20 cellular contexts compared by ENCODE assay signal in genomic region chr4:137514401-137515116, GRCh38. TPM values are rescaled to one million over a fixed set of nuclear protein-coding genes. Genes with fewer than 3 reads are reported as not detected.
DNase-seq lines count a peak whose midpoint lies in the region; ATAC-seq, FAIRE-seq and TF ChIP-seq lines count a peak whose summit lies in the region.
"Had no signal": no experiment of that assay in that cellular context is flagged by ENCODE, and none has a peak within 500 bp of the region (broad histone marks: within the 10 kb centered on the region; RNA-seq: fewer than 3 reads in every experiment).

No MANE protein-coding gene starts in this region.

- 90% methylated on average over 3 of the region's 3 CpGs; no CpG with 5 or more reads in 1 of the 2 experiments for WGBS in H1 (ENCODE audit: extremely low coverage in 1 of 2, insufficient coverage in 1 of 2, insufficient read length in 1 of 2, insufficient replicate concordance in 2 of 2, low coverage in 1 of 2, low lambda C conversion rate in 2 of 2, missing lambda C conversion rate in 1 of 2), 2 experiments
- 58 to 67% methylated on average over 3 of the region's 3 CpGs for WGBS in sigmoid colon, 2 donors

- no peaks in the 10 kb centered on the region for H3K27me3 ChIP-seq in SJSA1 (replicated peaks)
- H3K27me3 ChIP-seq in H1 (replicated peaks in 1 of 4; ENCODE audit: control insufficient read depth in 3 of 4, extremely low read depth in 1 of 4, insufficient read depth in 3 of 4, low read length in 3 of 4), result no peaks in the 10 kb centered on the region
- no peaks in the 10 kb centered on the region for H3K27me3 ChIP-seq in sigmoid colon

- no peak overlapping the region for H2AK5ac ChIP-seq in H1 (ENCODE audit: low read depth, low read length)

- intact Hi-C loops in sigmoid colon (cut with DNase I), result loop anchor here (5.0 kb wide), 1 partner anchor 42 kb away; no protein-coding TSS in a partner anchor

- TF ChIP-seq POLR2A in H1 (IDR thresholded peaks at IDR 0.05; ENCODE audit: control extremely low read depth in 1 of 2, low read depth in 2 of 2, low read length in 2 of 2) (no peak), sigmoid colon (IDR thresholded peaks at IDR 0.05) (no peak)

- no peak overlapping the region for H2BK15ac ChIP-seq in H1 (ENCODE audit: low read length)

- no peak overlapping the region for H3K9ac ChIP-seq in H1 (replicated peaks in 1 of 4; ENCODE audit: extremely low read depth in 1 of 4, low read depth in 3 of 4, low read length in 3 of 4)

- H3K36me3 ChIP-seq in SJSA1 (no peaks in the 10 kb centered on the region), H1 (ENCODE audit: control insufficient read depth in 2 of 4, insufficient read depth in 4 of 4, low read length in 3 of 4) (no peaks in the 10 kb centered on the region), sigmoid colon (no peaks in the 10 kb centered on the region)

- no peaks in the 10 kb centered on the region for H3K23me2 ChIP-seq in H1 (ENCODE audit: low read depth, low read length)

- H3K9me3 ChIP-seq in SJSA1 (replicated peaks) (no peaks in the 10 kb centered on the region), H1 (ENCODE audit: insufficient read depth in 2 of 2, low read depth in 1 of 2, low read length in 1 of 2) (no peaks in the 10 kb centered on the region), sigmoid colon (no peaks in the 10 kb centered on the region)

- no peak overlapping the region for H3K56ac ChIP-seq in H1 (replicated peaks; ENCODE audit: insufficient read length, low read depth, low read length)

- H2BK12ac ChIP-seq in H1 (ENCODE audit: low read depth, low read length), result no peak overlapping the region

- H4K20me1 ChIP-seq in H1 (replicated peaks in 1 of 2; ENCODE audit: control insufficient read depth in 1 of 2, insufficient read depth in 2 of 2, low read length in 2 of 2), result no peaks in the 10 kb centered on the region

- no peak overlapping the region for H3K14ac ChIP-seq in H1 (ENCODE audit: insufficient read length)

- H2AFZ ChIP-seq in H1 (ENCODE audit: low read length), result 0 out of 2 replicates have a peak overlapping the region, but pooled peaks have one; percentile 26

- H4K5ac ChIP-seq in H1 (ENCODE audit: insufficient read length, low read depth, low read length), result no peak overlapping the region

- no peak overlapping the region for H4K91ac ChIP-seq in H1 (replicated peaks; ENCODE audit: insufficient read length, low read length)

- TF ChIP-seq RAD21 in H1 (IDR thresholded peaks at IDR 0.05 in 1 of 2, conservative IDR thresholded peaks at IDR 0.05 in 1 of 2; ENCODE audit: low read depth in 2 of 2, low read length in 2 of 2), result no peak

- FAIRE-seq in H1 (lab: Jason Lieb, UNC), result no peak
- FAIRE-seq: HepG2 had no signal

- H3K27ac ChIP-seq in SJSA1 (peak overlapping the region; percentile 54), H1 (ENCODE audit: low read depth, low read length) (no peak overlapping the region), sigmoid colon (peak overlapping the region in 3 of 4 donors; percentile 19 to 85 (median 38))
- H3K27ac ChIP-seq: C4-2B had no signal

- TF ChIP-seq EP300 in H1 (IDR thresholded peaks at IDR 0.05; ENCODE audit: borderline replicate concordance in 1 of 2, low read depth in 2 of 2, low read length in 2 of 2) (no peak), sigmoid colon (IDR thresholded peaks at IDR 0.05) (no peak)

- DNase-seq in EH (ENCODE audit: low read depth) (peak; percentile 34), SJSA1 (ENCODE audit: low read depth in 1 of 2, low spot score in 2 of 2) (peak; percentile 62 to 65), H1 (ENCODE audit: low read depth in 1 of 2, low spot score in 2 of 2) (no peak), sigmoid colon (no peak), UCSD-AML1 (lab: John Stamatoyannopoulos, UW; ENCODE audit: unreplicated experiment) (no peak), hypothalamus (lab: John Stamatoyannopoulos, UW) (no peak)
- no peak for DNase-seq in activated CD4-positive, CD25-positive, alpha-beta regulatory T cell (lab: John Stamatoyannopoulos, UW)
- DNase-seq: COR-L47, DMS153, H9, Karpas-422, MM.1S, NCI-H1105, NCI-H187, NCI-H446 treated with DMSO at 0.1 percent for 48 hours, NCI-H774, Right ventricle myocardium superior had no signal

- CTCF ChIA-PET in H1 (lab: Charles Lee; ENCODE audit: partially characterized antibody), result no interaction called here

- H3K4me3 ChIP-seq in SJSA1, result no peak overlapping the region
- H3K4me3 ChIP-seq in H1 (ENCODE audit: extremely low read depth in 1 of 4, insufficient read depth in 2 of 4, low read depth in 3 of 4, low read length in 4 of 4), result no peak overlapping the region
- no peak overlapping the region for H3K4me3 ChIP-seq in sigmoid colon

- no peak overlapping the region for H2BK5ac ChIP-seq in H1 (ENCODE audit: low read depth, low read length)

- ATAC-seq in GM19463 (IDR thresholded peaks at IDR 0.05; ENCODE audit: unreplicated experiment), result no peak
- ATAC-seq: HepG2 had no signal

- no peak overlapping the region for H3K18ac ChIP-seq in H1 (ENCODE audit: extremely low read depth, low read length)

- H3K4me1 ChIP-seq in SJSA1 (replicated peaks) (peaks cover 54% of the 10 kb centered on the region), H1 (replicated peaks in 1 of 4; ENCODE audit: control insufficient read depth in 3 of 4, insufficient read depth in 4 of 4, low read length in 3 of 4) (peaks cover 0 to 14% (median 1%) of the 10 kb centered on the region in 4 experiments; a peak in 3 of 7 replicates), sigmoid colon (peaks cover 0 to 62% (median 33%) of the 10 kb centered on the region in 4 donors)

- no peak overlapping the region for H2BK120ac ChIP-seq in H1 (replicated peaks; ENCODE audit: low read depth, low read length)

- no peak overlapping the region for H4K8ac ChIP-seq in H1 (ENCODE audit: extremely low read depth, insufficient read depth, low read length)

- no peaks in the 10 kb centered on the region for H3K79me2 ChIP-seq in H1 (ENCODE audit: control insufficient read depth in 1 of 2, insufficient read depth in 2 of 2, low read length in 2 of 2)

- TF ChIP-seq CTCF in H1 (IDR thresholded peaks at IDR 0.05; ENCODE audit: control extremely low read depth in 1 of 3, insufficient read depth in 1 of 3, low read depth in 1 of 3, low read length in 3 of 3) (no peak), sigmoid colon (IDR thresholded peaks at IDR 0.05) (no peak)

- POLR2A ChIA-PET in H1 (lab: Charles Lee; ENCODE audit: partially characterized antibody), result no interaction called here

- H2BK20ac ChIP-seq in H1 (ENCODE audit: low read length), result no peak overlapping the region

- H3K23ac ChIP-seq in H1 (ENCODE audit: insufficient read length), result no peak overlapping the region

- H3K79me1 ChIP-seq in H1 (ENCODE audit: low read depth, low read length), result no peaks in the 10 kb centered on the region

- no peak overlapping the region for H3K4me2 ChIP-seq in H1 (ENCODE audit: insufficient read depth in 1 of 2, low read depth in 2 of 2, low read length in 2 of 2)

- H3K4ac ChIP-seq in H1 (replicated peaks; ENCODE audit: insufficient read length, low read depth, low read length), result no peak overlapping the region

TF ChIP-seq in H1, 55 proteins besides CTCF, POLR2A, EP300 and RAD21:
- TF ChIP-seq ASH2L (IDR thresholded peaks at IDR 0.05; ENCODE audit: low read length) (no peak), CREB1 (IDR thresholded peaks at IDR 0.05) (no peak), MAFK (IDR thresholded peaks at IDR 0.05; ENCODE audit: low read depth, low read length) (no peak), TAF1 (IDR thresholded peaks at IDR 0.05; ENCODE audit: low read depth, low read length) (no peak), BACH1 (IDR thresholded peaks at IDR 0.05; ENCODE audit: low read length) (no peak), GTF2F1 (IDR thresholded peaks at IDR 0.05; ENCODE audit: borderline replicate concordance, low read depth, low read length) (no peak), TAF7 (optimal IDR thresholded peaks at IDR 0.05; ENCODE audit: borderline replicate concordance, low read depth, low read length) (no peak), NRF1 (IDR thresholded peaks at IDR 0.05; ENCODE audit: low read depth, low read length) (no peak), ATF2 (IDR thresholded peaks at IDR 0.05; ENCODE audit: low read length) (no peak), KDM1A (IDR thresholded peaks at IDR 0.05; ENCODE audit: borderline replicate concordance, low read length) (no peak), SP2 (IDR thresholded peaks at IDR 0.05; ENCODE audit: low read length) (no peak), HDAC2 (IDR thresholded peaks at IDR 0.05; ENCODE audit: borderline replicate concordance in 1 of 2, low read depth in 2 of 2, low read length in 2 of 2) (no peak), CBX8 (IDR thresholded peaks at IDR 0.05; ENCODE audit: borderline replicate concordance, low read depth, low read length) (no peak), RFX5 (IDR thresholded peaks at IDR 0.05; ENCODE audit: borderline replicate concordance, low read depth, low read length) (no peak)
TF ChIP-seq in H1: peak in this region for 0.

RNA-seq across cellular contexts. Expression of gene PCDH18, which starts 17.7 kb away (rescaled TPM):
- total RNA-seq in SJSA1 (2014; rRNA removed; shearing (Covaris generic)), result 15.1 and 19.0 TPM in 2 replicates
- total RNA-seq in H1 (2021; fragmentation: NEBNext Ultra II Directional; extraction: Animal tissue kit (Norgen Biotek cat#: 25700)), result 40.1 and 41.8 TPM in 2 replicates
- 26.8 and 28.8 TPM in 2 replicates for polyA plus RNA-seq in H1 (2011; rRNA removed)
- 30.2 TPM for polyA plus RNA-seq in H1 (2011; cell fraction: cytosol; rRNA removed)
- 33.4 TPM for polyA plus RNA-seq in H1 (2011; cell fraction: nucleus; rRNA removed)
- 32.3 to 37.8 TPM (median 32.5 TPM) in 4 replicates for polyA plus RNA-seq in H1 (2012, experiment 1 of 2)
- polyA plus RNA-seq in H1 (2012, experiment 2 of 2), result 2.0 TPM
- polyA plus RNA-seq in H1 (2013, experiment 1 of 2), result 42.3 TPM
- polyA plus RNA-seq in H1 (2013, experiment 2 of 2), result 38.6 TPM
- 89.8 and 93.5 TPM in 2 replicates for polyA minus RNA-seq in H1 (2011; rRNA and poly(A)+ RNA removed)
- polyA minus RNA-seq in H1 (2011; cell fraction: cytosol; rRNA and poly(A)+ RNA removed), result 41.8 TPM
- 62.9 TPM for polyA minus RNA-seq in H1 (2011; cell fraction: nucleus; rRNA and poly(A)+ RNA removed)
- 100 to 1,000 TPM in 1 of 4 donors, 10 to 100 TPM in 3; 64.6 to 108 (median 70.4) TPM for total RNA-seq in sigmoid colon
- 1 to 10 TPM; 1.8 to 4.7 (median 4.2) TPM for polyA plus RNA-seq in sigmoid colon
- total RNA-seq: HepG2 had no signal
- polyA plus RNA-seq: HepG2 had no signal

Comparison
In these comparisons a context has a peak if more than half of its experiments do, and no peak if none do; other contexts are left out.
1. DNase-seq: peak in EH (single experiment) and SJSA1 (2 of 2); none in H1 (0 of 2), sigmoid colon (single experiment), UCSD-AML1 (single experiment), activated CD4-positive, CD25-positive, alpha-beta regulatory T cell (0 of 4) and hypothalamus (0 of 51).